In the genomic region with DNA sequence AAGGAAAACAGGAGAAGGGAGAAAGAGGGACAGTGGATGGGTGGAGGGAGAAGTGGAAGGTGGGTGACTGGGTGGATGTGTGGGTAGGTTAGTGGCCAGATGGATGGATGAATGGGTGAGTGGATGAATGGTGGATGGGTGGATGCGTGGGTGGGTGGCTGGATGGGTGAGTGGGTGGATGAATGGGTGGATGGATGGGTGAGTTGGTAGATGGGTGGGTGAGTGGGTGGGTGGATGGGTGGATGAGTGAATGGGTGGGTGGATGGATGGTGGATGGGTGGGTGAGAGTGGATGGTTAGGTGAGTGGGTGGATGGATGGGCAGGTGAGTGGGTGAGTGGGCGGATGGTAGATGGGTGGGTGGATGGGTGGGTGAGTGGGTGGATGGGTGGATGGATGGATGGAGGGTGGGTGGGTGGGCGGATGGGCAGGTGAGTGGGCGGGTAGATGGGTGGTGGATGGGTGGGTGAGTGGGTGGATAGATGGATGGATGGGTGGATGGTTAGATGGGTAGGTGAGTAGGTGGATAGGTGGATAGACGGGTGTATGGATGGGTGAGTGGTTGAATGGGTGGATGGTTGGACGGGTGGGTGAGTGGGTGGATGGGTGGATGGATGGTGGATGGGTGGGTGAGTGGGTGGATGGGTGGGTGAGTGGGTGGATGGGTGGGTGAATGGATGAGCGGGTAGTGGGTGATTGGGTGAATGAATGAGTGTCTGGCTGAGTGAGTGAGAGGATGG, we compare ENCODE assay signal across 1 cellular context.
TF ChIP-seq lines count a peak whose summit lies in the region.

No MANE protein-coding gene starts in this region.

TF ChIP-seq in H1, 55 proteins besides CTCF, POLR2A, EP300 and RAD21:
- no peak for TF ChIP-seq CTBP2 (IDR thresholded peaks at IDR 0.05; ENCODE audit: borderline replicate concordance, insufficient read depth, insufficient read length, low read length)
